25 cellular contexts compared by ENCODE assay signal in genomic region chr1:99763956-99764355, GRCh38. TPM values are rescaled to one million over a fixed set of nuclear protein-coding genes. Genes with fewer than 3 reads are reported as not detected.
DNase-seq lines count a peak whose midpoint lies in the region; ATAC-seq lines count a peak whose summit lies in the region.
"Had no signal": no experiment of that assay in that cellular context is flagged by ENCODE, and none has a peak within 500 bp of the region (broad histone marks: within the 10 kb centered on the region; RNA-seq: fewer than 3 reads in every experiment).

No MANE protein-coding gene starts in this region.

- no peaks in the 10 kb centered on the region for H3K36me3 ChIP-seq in GM23248 (ENCODE audit: low read depth)
- H3K36me3 ChIP-seq in SK-N-MC (ENCODE audit: insufficient read depth, low read length), result no peaks in the 10 kb centered on the region
- H3K36me3 ChIP-seq in mesendoderm (ENCODE audit: control insufficient read depth, insufficient read depth, low read length), result no peaks in the 10 kb centered on the region
- H3K36me3 ChIP-seq: vagina had no signal

- H2AK5ac ChIP-seq in mesendoderm (ENCODE audit: low read length), result no peak overlapping the region

- no peak overlapping the region for H2BK5ac ChIP-seq in mesendoderm (ENCODE audit: low read length)

- no peaks in the 10 kb centered on the region for H3K9me2 ChIP-seq in GM23248 (ENCODE audit: insufficient read depth)

- peaks cover 41% of the 10 kb centered on the region for H3K27me3 Mint-ChIP-seq in activated T-helper 2 cell treated with anti-CD3 and anti-CD28 coated beads, Interferon-gamma antibody, Interleukin-2, Interleukin-4, amounts not matched to agents 10 μg/mL and 5 μg/mL and 100 μg/mL, durations not matched to agents 14 hours and 24 hours and 36 hours (ENCODE audit: low read depth)

- H3K4me1 ChIP-seq in GM23248 (ENCODE audit: insufficient read depth) (peaks cover 18% of the 10 kb centered on the region), mesendoderm (ENCODE audit: control insufficient read depth, low read depth, low read length) (peaks cover 6% of the 10 kb centered on the region)

- H3K27me3 ChIP-seq in GM23248 (replicated peaks; ENCODE audit: insufficient read depth) (no peaks in the 10 kb centered on the region), mesendoderm (ENCODE audit: insufficient read depth, low read length, poor library complexity) (no peaks in the 10 kb centered on the region)
- H3K27me3 ChIP-seq: body of pancreas, testis, vagina had no signal

- no peak overlapping the region for H3K18ac ChIP-seq in mesendoderm (ENCODE audit: low read length)

- H3K79me1 ChIP-seq in mesendoderm (ENCODE audit: low read length), result no peaks in the 10 kb centered on the region

- H3K9ac ChIP-seq in GM23248 (no peak overlapping the region), SK-N-MC (ENCODE audit: insufficient read length) (no peak overlapping the region), mesendoderm (ENCODE audit: low read length) (no peak overlapping the region)

- intact Hi-C loops in activated T-helper 2 cell treated with anti-CD3 and anti-CD28 coated beads, Interferon-gamma antibody, Interleukin-2, Interleukin-4, amounts not matched to agents 10 μg/mL and 5 μg/mL and 100 μg/mL, durations not matched to agents 14 hours and 24 hours and 36 hours (cut with micrococcal nuclease), result no loop called here

- H4K20me1 ChIP-seq in GM23248 (ENCODE audit: insufficient read depth), result no peaks in the 10 kb centered on the region

- H3K79me2 ChIP-seq in GM23248 (ENCODE audit: insufficient read depth), result no peaks in the 10 kb centered on the region
- no peaks in the 10 kb centered on the region for H3K79me2 ChIP-seq in mesendoderm (ENCODE audit: control insufficient read depth, insufficient read depth, low read length)

- H3K36me3 Mint-ChIP-seq in activated T-helper 2 cell treated with anti-CD3 and anti-CD28 coated beads, Interferon-gamma antibody, Interleukin-2, Interleukin-4, amounts not matched to agents 10 μg/mL and 5 μg/mL and 100 μg/mL, durations not matched to agents 14 hours and 24 hours and 36 hours (ENCODE audit: low read depth), result no peaks in the 10 kb centered on the region
- H3K36me3 Mint-ChIP-seq: activated CD4-positive, alpha-beta memory T cell treated with anti-CD3 and anti-CD28 coated beads for 36 hours; naive thymus-derived CD8-positive, alpha-beta T cell had no signal

- no peak overlapping the region for H2BK120ac ChIP-seq in mesendoderm (ENCODE audit: low read depth, low read length)

- H3K27ac ChIP-seq in GM23248 (no peak overlapping the region), SK-N-MC (0 out of 2 replicates have a peak overlapping the region, but pooled peaks have one; percentile 17), mesendoderm (ENCODE audit: low read depth, low read length) (no peak overlapping the region)
- H3K27ac ChIP-seq: body of pancreas, HL-60, PC-9, testis had no signal

- no peak overlapping the region for H3K23ac ChIP-seq in mesendoderm (ENCODE audit: low read length)

- no peaks in the 10 kb centered on the region for H3K9me3 ChIP-seq in GM23248 (ENCODE audit: low read depth)
- no peaks in the 10 kb centered on the region for H3K9me3 ChIP-seq in SK-N-MC (ENCODE audit: low read depth, low read length)
- H3K9me3 ChIP-seq: body of pancreas, Caco-2, testis, vagina had no signal

- WGBS in GM23248 (ENCODE audit: low coverage in 1 of 2, low lambda C conversion rate in 2 of 2, missing lambda C conversion rate in 2 of 2), 2 experiments, result 72 to 78% methylated on average over 2 of the region's 2 CpGs
- WGBS in mesendoderm (ENCODE audit: extremely low coverage, insufficient coverage, low lambda C conversion rate), result no CpG with 5 or more reads among the region's 2 CpGs

- H3K27ac Mint-ChIP-seq in activated T-helper 2 cell treated with anti-CD3 and anti-CD28 coated beads, Interferon-gamma antibody, Interleukin-2, Interleukin-4, amounts not matched to agents 10 μg/mL and 5 μg/mL and 100 μg/mL, durations not matched to agents 14 hours and 24 hours and 36 hours, result no peak overlapping the region
- H3K27ac Mint-ChIP-seq: activated CD4-positive, alpha-beta memory T cell treated with anti-CD3 and anti-CD28 coated beads for 36 hours; effector memory CD8-positive, alpha-beta T cell; naive thymus-derived CD8-positive, alpha-beta T cell; stimulated activated memory B cell treated with anti-CD40 and anti-IgM and Interleukin-4, amounts not matched to agents 10 μg/mL and 1 μg/mL and 100 μg/mL, for 72 hours had no signal

- H4K8ac ChIP-seq in mesendoderm (ENCODE audit: low read depth, low read length), result no peak overlapping the region

- H3F3A ChIP-seq in GM23248 (ENCODE audit: insufficient read depth), result no peaks in the 10 kb centered on the region

- 0 out of 2 replicates have a peak overlapping the region, but pooled peaks have one; percentile 28 for H2AFZ ChIP-seq in GM23248
- H2AFZ ChIP-seq: PC-9 had no signal

- no peak overlapping the region for H4K5ac ChIP-seq in mesendoderm (ENCODE audit: low read length)

- ATAC-seq in GM21447 (IDR thresholded peaks at IDR 0.05; ENCODE audit: unreplicated experiment), result no peak
- ATAC-seq in GM21737 (IDR thresholded peaks at IDR 0.05; ENCODE audit: unreplicated experiment), result no peak
- ATAC-seq: body of pancreas; effector memory CD8-positive, alpha-beta T cell; naive thymus-derived CD8-positive, alpha-beta T cell; stimulated activated memory B cell treated with anti-CD40 and anti-IgM and Interleukin-4, amounts not matched to agents 10 μg/mL and 1 μg/mL and 100 μg/mL, for 72 hours had no signal

- H3K4me3 Mint-ChIP-seq in activated T-helper 2 cell treated with anti-CD3 and anti-CD28 coated beads, Interferon-gamma antibody, Interleukin-2, Interleukin-4, amounts not matched to agents 10 μg/mL and 5 μg/mL and 100 μg/mL, durations not matched to agents 14 hours and 24 hours and 36 hours (ENCODE audit: low read depth), result no peak overlapping the region
- H3K4me3 Mint-ChIP-seq: activated CD4-positive, alpha-beta memory T cell treated with anti-CD3 and anti-CD28 coated beads for 36 hours; effector memory CD8-positive, alpha-beta T cell; stimulated activated memory B cell treated with anti-CD40 and anti-IgM and Interleukin-4, amounts not matched to agents 10 μg/mL and 1 μg/mL and 100 μg/mL, for 72 hours had no signal

- no peak overlapping the region for H3K56ac ChIP-seq in mesendoderm (ENCODE audit: low read length)

- DNase-seq in GM23248 (peak; percentile 9), SK-N-MC (ENCODE audit: low read depth, low spot score) (no peak), fibroblast of gingiva (ENCODE audit: low read depth) (peak; percentile 3), mesendoderm (peak; percentile 25), NCI-H1436 (lab: John Stamatoyannopoulos, UW) (no peak)
- DNase-seq in activated T-helper 2 cell treated with anti-CD3 and anti-CD28 coated beads, Interferon-gamma antibody, Interleukin-2, Interleukin-4, amounts not matched to agents 10 μg/mL and 5 μg/mL and 100 μg/mL, durations not matched to agents 14 hours and 24 hours and 36 hours (ENCODE audit: low spot score), result no peak
- DNase-seq: activated CD4-positive, alpha-beta memory T cell treated with anti-CD3 and anti-CD28 coated beads for 36 hours; body of pancreas; Caco-2; DMS79 treated with DMSO at 0.1 percent for 48 hours; effector memory CD8-positive, alpha-beta T cell; H7; naive thymus-derived CD8-positive, alpha-beta T cell; NCI-H1417; NCI-H2107; NCI-H446; PC-9; stimulated activated CD4-positive, alpha-beta T cell treated with anti-CD3 and anti-CD28 coated beads, Interleukin-4, amount 100 ng/mL, for 1 hour; T-helper 1 cell; testis had no signal

- H3K4me2 ChIP-seq in GM23248 (ENCODE audit: unreplicated experiment) (no peak overlapping the region), mesendoderm (ENCODE audit: low read length) (no peak overlapping the region)
- H3K4me2 ChIP-seq: PC-9 had no signal

- H3K4me3 ChIP-seq in GM23248 (no peak overlapping the region), SK-N-MC (peak overlapping the region; percentile 27; the same call in 1 of the 2 replicates), mesendoderm (ENCODE audit: low read length) (no peak overlapping the region)
- H3K4me3 ChIP-seq: body of pancreas, PC-9, testis had no signal

- no peak overlapping the region for H2BK15ac ChIP-seq in mesendoderm (replicated peaks; ENCODE audit: low read depth)

- H3K4me1 Mint-ChIP-seq in activated T-helper 2 cell treated with anti-CD3 and anti-CD28 coated beads, Interferon-gamma antibody, Interleukin-2, Interleukin-4, amounts not matched to agents 10 μg/mL and 5 μg/mL and 100 μg/mL, durations not matched to agents 14 hours and 24 hours and 36 hours (ENCODE audit: low read depth), result peaks cover 13% of the 10 kb centered on the region

- in situ Hi-C loops in GM23248 (cut with MboI), result no loop called here

- H3K4ac ChIP-seq in mesendoderm (ENCODE audit: low read depth, low read length), result no peak overlapping the region

- H3K9me3 Mint-ChIP-seq in activated T-helper 2 cell treated with anti-CD3 and anti-CD28 coated beads, Interferon-gamma antibody, Interleukin-2, Interleukin-4, amounts not matched to agents 10 μg/mL and 5 μg/mL and 100 μg/mL, durations not matched to agents 14 hours and 24 hours and 36 hours, result no peaks in the 10 kb centered on the region
- H3K9me3 Mint-ChIP-seq: activated CD4-positive, alpha-beta memory T cell treated with anti-CD3 and anti-CD28 coated beads for 36 hours; effector memory CD8-positive, alpha-beta T cell had no signal

RNA-seq across cellular contexts. Expression of gene FRRS1, which starts 2.5 kb away (rescaled TPM):
- total RNA-seq in GM23248 (2014; rRNA removed; shearing (Covaris generic)), result 1.3 and 3.9 TPM in 2 replicates
- 0.10 and 0.13 TPM in 2 replicates for polyA plus RNA-seq in GM23248 (2016; fragmentation: Nextera tagmentation; extraction: Ambion mirVana)
- polyA plus RNA-seq in mesendoderm (2013, experiment 1 of 2), result 3.3 TPM
- 3.0 TPM for polyA plus RNA-seq in mesendoderm (2013, experiment 2 of 2)
- 0.85 and 1.2 TPM in 2 replicates for total RNA-seq in activated T-helper 2 cell treated with anti-CD3 and anti-CD28 coated beads, Interferon-gamma antibody, Interleukin-2, Interleukin-4, amounts not matched to agents 10 μg/mL and 5 μg/mL and 100 μg/mL, durations not matched to agents 14 hours and 24 hours and 36 hours

Comparison
In these comparisons a context has a peak if more than half of its experiments do, and no peak if none do; other contexts are left out.
1. DNase-seq: peak in GM23248 (single experiment), fibroblast of gingiva (single experiment) and mesendoderm (single experiment); none in SK-N-MC (single experiment), NCI-H1436 (single experiment) and activated T-helper 2 cell treated with anti-CD3 and anti-CD28 coated beads, Interferon-gamma antibody, Interleukin-2, Interleukin-4, amounts not matched to agents 10 μg/mL and 5 μg/mL and 100 μg/mL, durations not matched to agents 14 hours and 24 hours and 36 hours (single experiment).